Comparison of ENCODE assay signal across 1 cellular context in the genomic region with DNA sequence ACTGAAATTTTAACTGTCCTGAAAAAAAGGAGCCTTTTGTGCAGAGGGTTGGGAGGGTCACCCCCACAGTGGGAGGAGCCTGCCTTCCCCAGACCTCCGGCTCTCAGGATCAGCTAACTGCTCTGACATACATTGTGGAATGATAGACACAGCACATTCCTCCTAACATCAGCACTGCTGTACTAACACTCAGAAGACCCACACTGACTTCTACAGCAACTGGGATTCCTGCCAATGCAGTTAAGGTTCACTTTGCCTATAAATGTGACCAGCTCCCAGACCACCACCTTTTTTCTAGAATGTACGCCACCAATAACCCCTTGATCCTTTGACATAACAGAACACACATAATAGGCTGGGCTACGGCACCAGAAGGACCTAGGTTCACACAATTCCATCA.
TF ChIP-seq lines count a peak whose summit lies in the region.

No MANE protein-coding gene starts in this region.

TF ChIP-seq in K562, 482 proteins besides CTCF, POLR2A, EP300 and RAD21:
- TF ChIP-seq HDAC1 (IDR thresholded peaks at IDR 0.05) (peak in 1 of 2 experiments; percentile 48; a peak in 1 of 4 replicates), DNMT1 (IDR thresholded peaks at IDR 0.05) (0 out of 2 replicates have a peak, but pooled peaks have one; percentile 46), ZC3H8 (IDR thresholded peaks at IDR 0.05) (peak; percentile 65; the same call in 1 of the 2 replicates), TCF3 (CRISPR knock-in tag; IDR thresholded peaks at IDR 0.05) (no peak), ZC3H4 (CRISPR knock-in tag; IDR thresholded peaks at IDR 0.05; ENCODE audit: borderline replicate concordance) (no peak), FOS (IDR thresholded peaks at IDR 0.05; ENCODE audit: extremely low read depth, insufficient read length) (no peak), SUPT5H (IDR thresholded peaks at IDR 0.05) (peak; percentile 45; the same call in 1 of the 2 replicates), SMARCA5 (IDR thresholded peaks at IDR 0.05) (0 out of 2 replicates have a peak, but pooled peaks have one; percentile 26), ZNF316 (IDR thresholded peaks at IDR 0.05) (0 out of 2 replicates have a peak, but pooled peaks have one; percentile 1), MECOM (CRISPR knock-in tag; IDR thresholded peaks at IDR 0.05) (no peak), NFIC (IDR thresholded peaks at IDR 0.05) (peak; percentile 51), TCFL5 (CRISPR knock-in tag; conservative IDR thresholded peaks at IDR 0.05) (no peak), TBP (optimal IDR thresholded peaks at IDR 0.05; ENCODE audit: low read depth, low read length) (peak; percentile 26), DIDO1 (tag; IDR thresholded peaks at IDR 0.05; ENCODE audit: low read depth) (0 out of 2 replicates have a peak, but pooled peaks have one; percentile 14), TAF1 (IDR thresholded peaks at IDR 0.05; ENCODE audit: control insufficient read depth, extremely low read depth, insufficient read depth, low read length, severe bottlenecking) (peak; percentile 44), TEAD4 (IDR thresholded peaks at IDR 0.05; ENCODE audit: low read length) (peak; percentile 43), TEAD4 (CRISPR knock-in tag; IDR thresholded peaks at IDR 0.05; ENCODE audit: borderline replicate concordance) (no peak), ARNT (IDR thresholded peaks at IDR 0.05) (0 out of 4 replicates have a peak, but pooled peaks of 1 of the 2 experiments have one; percentile 29), ARID1B (IDR thresholded peaks at IDR 0.05) (0 out of 2 replicates have a peak, but pooled peaks have one; percentile 8), MEIS2 (IDR thresholded peaks at IDR 0.05; ENCODE audit: partially characterized antibody) (peak; percentile 5), ADNP (tag; IDR thresholded peaks at IDR 0.05) (no peak), POLR2AphosphoS5 (IDR thresholded peaks at IDR 0.05; ENCODE audit: control insufficient read depth, insufficient read depth, low read depth, low read length) (0 out of 2 replicates have a peak, but pooled peaks have one; percentile 41), DPF2 (IDR thresholded peaks at IDR 0.05) (peak; percentile 22; the same call in 1 of the 2 replicates), ETV1 (tag; conservative IDR thresholded peaks at IDR 0.05; ENCODE audit: low read depth) (no peak), MTA1 (IDR thresholded peaks at IDR 0.05; ENCODE audit: borderline replicate concordance) (peak; percentile 68; the same call in 1 of the 2 replicates), ZNF384 (IDR thresholded peaks at IDR 0.05; ENCODE audit: low read depth, low read length) (peak; percentile 41; the same call in 1 of the 2 replicates)
- TF ChIP-seq, protein P1, sequence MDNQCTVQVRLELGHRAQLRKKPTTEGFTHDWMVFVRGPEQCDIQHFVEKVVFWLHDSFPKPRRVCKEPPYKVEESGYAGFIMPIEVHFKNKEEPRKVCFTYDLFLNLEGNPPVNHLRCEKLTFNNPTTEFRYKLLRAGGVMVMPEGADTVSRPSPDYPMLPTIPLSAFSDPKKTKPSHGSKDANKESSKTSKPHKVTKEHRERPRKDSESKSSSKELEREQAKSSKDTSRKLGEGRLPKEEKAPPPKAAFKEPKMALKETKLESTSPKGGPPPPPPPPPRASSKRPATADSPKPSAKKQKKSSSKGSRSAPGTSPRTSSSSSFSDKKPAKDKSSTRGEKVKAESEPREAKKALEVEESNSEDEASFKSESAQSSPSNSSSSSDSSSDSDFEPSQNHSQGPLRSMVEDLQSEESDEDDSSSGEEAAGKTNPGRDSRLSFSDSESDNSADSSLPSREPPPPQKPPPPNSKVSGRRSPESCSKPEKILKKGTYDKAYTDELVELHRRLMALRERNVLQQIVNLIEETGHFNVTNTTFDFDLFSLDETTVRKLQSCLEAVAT (IDR thresholded peaks at IDR 0.05): 0 out of 4 replicates have a peak, but pooled peaks have one; percentile 27 to 35
- TF ChIP-seq, protein P2, sequence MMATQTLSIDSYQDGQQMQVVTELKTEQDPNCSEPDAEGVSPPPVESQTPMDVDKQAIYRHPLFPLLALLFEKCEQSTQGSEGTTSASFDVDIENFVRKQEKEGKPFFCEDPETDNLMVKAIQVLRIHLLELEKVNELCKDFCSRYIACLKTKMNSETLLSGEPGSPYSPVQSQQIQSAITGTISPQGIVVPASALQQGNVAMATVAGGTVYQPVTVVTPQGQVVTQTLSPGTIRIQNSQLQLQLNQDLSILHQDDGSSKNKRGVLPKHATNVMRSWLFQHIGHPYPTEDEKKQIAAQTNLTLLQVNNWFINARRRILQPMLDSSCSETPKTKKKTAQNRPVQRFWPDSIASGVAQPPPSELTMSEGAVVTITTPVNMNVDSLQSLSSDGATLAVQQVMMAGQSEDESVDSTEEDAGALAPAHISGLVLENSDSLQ (IDR thresholded peaks at IDR 0.05): peak; percentile 84
- TF ChIP-seq, protein P3, sequence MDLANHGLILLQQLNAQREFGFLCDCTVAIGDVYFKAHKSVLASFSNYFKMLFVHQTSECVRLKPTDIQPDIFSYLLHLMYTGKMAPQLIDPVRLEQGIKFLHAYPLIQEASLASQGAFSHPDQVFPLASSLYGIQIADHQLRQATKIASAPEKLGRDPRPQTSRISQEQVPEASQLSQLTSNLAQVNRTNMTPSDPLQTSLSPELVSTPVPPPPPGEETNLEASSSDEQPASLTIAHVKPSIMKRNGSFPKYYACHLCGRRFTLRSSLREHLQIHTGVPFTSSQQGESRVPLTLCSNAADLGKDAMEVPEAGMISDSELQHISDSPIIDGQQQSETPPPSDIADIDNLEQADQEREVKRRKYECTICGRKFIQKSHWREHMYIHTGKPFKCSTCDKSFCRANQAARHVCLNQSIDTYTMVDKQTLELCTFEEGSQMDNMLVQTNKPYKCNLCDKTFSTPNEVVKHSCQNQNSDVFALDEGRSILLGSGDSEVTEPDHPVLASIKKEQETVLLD (IDR thresholded peaks at IDR 0.05): peak; percentile 42; the same call in 1 of the 2 replicates
- TF ChIP-seq, protein P4, sequence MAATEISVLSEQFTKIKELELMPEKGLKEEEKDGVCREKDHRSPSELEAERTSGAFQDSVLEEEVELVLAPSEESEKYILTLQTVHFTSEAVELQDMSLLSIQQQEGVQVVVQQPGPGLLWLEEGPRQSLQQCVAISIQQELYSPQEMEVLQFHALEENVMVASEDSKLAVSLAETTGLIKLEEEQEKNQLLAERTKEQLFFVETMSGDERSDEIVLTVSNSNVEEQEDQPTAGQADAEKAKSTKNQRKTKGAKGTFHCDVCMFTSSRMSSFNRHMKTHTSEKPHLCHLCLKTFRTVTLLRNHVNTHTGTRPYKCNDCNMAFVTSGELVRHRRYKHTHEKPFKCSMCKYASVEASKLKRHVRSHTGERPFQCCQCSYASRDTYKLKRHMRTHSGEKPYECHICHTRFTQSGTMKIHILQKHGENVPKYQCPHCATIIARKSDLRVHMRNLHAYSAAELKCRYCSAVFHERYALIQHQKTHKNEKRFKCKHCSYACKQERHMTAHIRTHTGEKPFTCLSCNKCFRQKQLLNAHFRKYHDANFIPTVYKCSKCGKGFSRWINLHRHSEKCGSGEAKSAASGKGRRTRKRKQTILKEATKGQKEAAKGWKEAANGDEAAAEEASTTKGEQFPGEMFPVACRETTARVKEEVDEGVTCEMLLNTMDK (IDR thresholded peaks at IDR 0.05; ENCODE audit: borderline replicate concordance, insufficient read depth, low read depth, low read length, poor library complexity, severe bottlenecking): no peak
- TF ChIP-seq, protein P5, sequence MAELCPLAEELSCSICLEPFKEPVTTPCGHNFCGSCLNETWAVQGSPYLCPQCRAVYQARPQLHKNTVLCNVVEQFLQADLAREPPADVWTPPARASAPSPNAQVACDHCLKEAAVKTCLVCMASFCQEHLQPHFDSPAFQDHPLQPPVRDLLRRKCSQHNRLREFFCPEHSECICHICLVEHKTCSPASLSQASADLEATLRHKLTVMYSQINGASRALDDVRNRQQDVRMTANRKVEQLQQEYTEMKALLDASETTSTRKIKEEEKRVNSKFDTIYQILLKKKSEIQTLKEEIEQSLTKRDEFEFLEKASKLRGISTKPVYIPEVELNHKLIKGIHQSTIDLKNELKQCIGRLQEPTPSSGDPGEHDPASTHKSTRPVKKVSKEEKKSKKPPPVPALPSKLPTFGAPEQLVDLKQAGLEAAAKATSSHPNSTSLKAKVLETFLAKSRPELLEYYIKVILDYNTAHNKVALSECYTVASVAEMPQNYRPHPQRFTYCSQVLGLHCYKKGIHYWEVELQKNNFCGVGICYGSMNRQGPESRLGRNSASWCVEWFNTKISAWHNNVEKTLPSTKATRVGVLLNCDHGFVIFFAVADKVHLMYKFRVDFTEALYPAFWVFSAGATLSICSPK (IDR thresholded peaks at IDR 0.05; ENCODE audit: borderline replicate concordance): 0 out of 2 replicates have a peak, but pooled peaks have one; percentile 38
- TF ChIP-seq, protein P6, sequence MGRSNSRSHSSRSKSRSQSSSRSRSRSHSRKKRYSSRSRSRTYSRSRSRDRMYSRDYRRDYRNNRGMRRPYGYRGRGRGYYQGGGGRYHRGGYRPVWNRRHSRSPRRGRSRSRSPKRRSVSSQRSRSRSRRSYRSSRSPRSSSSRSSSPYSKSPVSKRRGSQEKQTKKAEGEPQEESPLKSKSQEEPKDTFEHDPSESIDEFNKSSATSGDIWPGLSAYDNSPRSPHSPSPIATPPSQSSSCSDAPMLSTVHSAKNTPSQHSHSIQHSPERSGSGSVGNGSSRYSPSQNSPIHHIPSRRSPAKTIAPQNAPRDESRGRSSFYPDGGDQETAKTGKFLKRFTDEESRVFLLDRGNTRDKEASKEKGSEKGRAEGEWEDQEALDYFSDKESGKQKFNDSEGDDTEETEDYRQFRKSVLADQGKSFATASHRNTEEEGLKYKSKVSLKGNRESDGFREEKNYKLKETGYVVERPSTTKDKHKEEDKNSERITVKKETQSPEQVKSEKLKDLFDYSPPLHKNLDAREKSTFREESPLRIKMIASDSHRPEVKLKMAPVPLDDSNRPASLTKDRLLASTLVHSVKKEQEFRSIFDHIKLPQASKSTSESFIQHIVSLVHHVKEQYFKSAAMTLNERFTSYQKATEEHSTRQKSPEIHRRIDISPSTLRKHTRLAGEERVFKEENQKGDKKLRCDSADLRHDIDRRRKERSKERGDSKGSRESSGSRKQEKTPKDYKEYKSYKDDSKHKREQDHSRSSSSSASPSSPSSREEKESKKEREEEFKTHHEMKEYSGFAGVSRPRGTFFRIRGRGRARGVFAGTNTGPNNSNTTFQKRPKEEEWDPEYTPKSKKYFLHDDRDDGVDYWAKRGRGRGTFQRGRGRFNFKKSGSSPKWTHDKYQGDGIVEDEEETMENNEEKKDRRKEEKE (IDR thresholded peaks at IDR 0.05; ENCODE audit: borderline replicate concordance in 1 of 2, control insufficient read depth in 1 of 2, low read depth in 2 of 2, low read length in 1 of 2): no peak
